ENCODE assay signal across 25 cellular contexts in the genomic region with DNA sequence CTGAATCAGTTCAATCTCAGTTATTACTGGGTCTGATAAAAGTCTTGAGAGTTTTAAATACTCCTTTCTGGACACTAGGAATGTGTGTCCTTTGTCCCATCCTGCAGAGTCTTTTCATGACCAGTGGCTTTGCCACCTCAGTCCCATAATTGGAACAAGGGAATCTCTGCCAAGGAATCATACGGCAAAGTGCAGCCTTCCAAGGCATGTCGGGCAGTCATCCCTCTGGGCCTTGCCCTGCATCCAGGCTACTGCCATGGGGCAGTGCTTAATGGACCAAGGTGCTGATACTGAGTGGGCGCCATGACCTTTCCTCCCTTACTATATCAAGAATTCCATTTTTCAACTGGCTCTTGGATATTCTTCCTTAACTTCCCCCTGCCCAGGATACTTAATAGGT.
"Had no signal": no experiment of that assay in that cellular context is flagged by ENCODE, and none has a peak within 500 bp of the region (broad histone marks: within the 10 kb centered on the region; RNA-seq: fewer than 3 reads in every experiment).

No MANE protein-coding gene starts in this region.

- H3K36me3 ChIP-seq: lower lobe of right lung, pancreas, prostate gland, right lobe of liver, tibial nerve, upper lobe of left lung, vagina had no signal

- ATAC-seq: lower lobe of right lung; natural killer cell; pancreas; right lobe of liver; stimulated activated memory B cell treated with anti-CD40 and anti-IgM and Interleukin-4, amounts not matched to agents 10 μg/mL and 1 μg/mL and 100 μg/mL, for 72 hours; stimulated activated naive CD8-positive, alpha-beta T cell treated with anti-CD3 and anti-CD28 coated beads, Interleukin-15, amount 100 ng/mL, for 72 hours had no signal

- H3K27ac ChIP-seq: hepatocyte, lower lobe of right lung, pancreas, prostate gland, right lobe of liver, tibial nerve, upper lobe of left lung, vagina had no signal

- H3K9me3 ChIP-seq: lower lobe of right lung, pancreas, prostate gland, right lobe of liver, tibial nerve, upper lobe of left lung, vagina had no signal

- H3K36me3 Mint-ChIP-seq: mesothelial cell of epicardium; naive B cell; natural killer cell; stimulated activated memory B cell treated with anti-CD40 and anti-IgM and Interleukin-4, amounts not matched to agents 10 μg/mL and 1 μg/mL and 100 μg/mL, for 72 hours had no signal

- H3K27ac Mint-ChIP-seq: mesothelial cell of epicardium; naive B cell; natural killer cell; stimulated activated memory B cell treated with anti-CD40 and anti-IgM and Interleukin-4, amounts not matched to agents 10 μg/mL and 1 μg/mL and 100 μg/mL, for 72 hours; stimulated activated naive CD8-positive, alpha-beta T cell treated with anti-CD3 and anti-CD28 coated beads, Interleukin-15, amount 100 ng/mL, for 72 hours had no signal

- H3K4me1 Mint-ChIP-seq: naive B cell; natural killer cell; stimulated activated memory B cell treated with anti-CD40 and anti-IgM and Interleukin-4, amounts not matched to agents 10 μg/mL and 1 μg/mL and 100 μg/mL, for 72 hours; stimulated activated naive CD8-positive, alpha-beta T cell treated with anti-CD3 and anti-CD28 coated beads, Interleukin-15, amount 100 ng/mL, for 72 hours had no signal

- H3K4me1 ChIP-seq: upper lobe of left lung, vagina had no signal

- DNase-seq: head of caudate nucleus; islet precursor cell; lower lobe of right lung; mammary epithelial cell; mesendoderm; naive B cell; natural killer cell; nucleus accumbens; pancreas; right lobe of liver; stimulated activated CD4-positive, alpha-beta T cell treated with anti-CD3 and anti-CD28 coated beads, Interleukin-1b, Interleukin-23, amount 100 ng/mL, for 48 hours; stimulated activated CD4-positive, alpha-beta T cell treated with anti-CD3 and anti-CD28 coated beads, Interleukin-2, amount 100 ng/mL, for 48 hours; stimulated activated CD4-positive, alpha-beta T cell treated with anti-CD3 and anti-CD28 coated beads, Interleukin-4, amount 100 ng/mL, for 4 hours; stimulated activated CD8-positive, alpha-beta memory T cell treated with anti-CD3 and anti-CD28 coated beads, Interleukin-4, amount 100 ng/mL, for 48 hours; stimulated activated naive CD4-positive, alpha-beta T cell treated with Interleukin-2 at 50 U/mL for 16 hours; stimulated activated naive CD8-positive, alpha-beta T cell treated with anti-CD3 and anti-CD28 coated beads, Interleukin-15, amount 100 ng/mL, for 72 hours; substantia nigra; upper lobe of left lung had no signal

- H3K4me3 ChIP-seq: hepatocyte, lower lobe of right lung, pancreas, prostate gland, right lobe of liver, smooth muscle cell, tibial nerve, upper lobe of left lung, vagina had no signal

- H3K27me3 Mint-ChIP-seq: stimulated activated memory B cell treated with anti-CD40 and anti-IgM and Interleukin-4, amounts not matched to agents 10 μg/mL and 1 μg/mL and 100 μg/mL, for 72 hours; stimulated activated naive CD8-positive, alpha-beta T cell treated with anti-CD3 and anti-CD28 coated beads, Interleukin-15, amount 100 ng/mL, for 72 hours had no signal

- H3K4me3 Mint-ChIP-seq: mesothelial cell of epicardium; naive B cell; natural killer cell; stimulated activated memory B cell treated with anti-CD40 and anti-IgM and Interleukin-4, amounts not matched to agents 10 μg/mL and 1 μg/mL and 100 μg/mL, for 72 hours; stimulated activated naive CD8-positive, alpha-beta T cell treated with anti-CD3 and anti-CD28 coated beads, Interleukin-15, amount 100 ng/mL, for 72 hours had no signal

- H3K9me3 Mint-ChIP-seq: mesothelial cell of epicardium; naive B cell; natural killer cell; stimulated activated memory B cell treated with anti-CD40 and anti-IgM and Interleukin-4, amounts not matched to agents 10 μg/mL and 1 μg/mL and 100 μg/mL, for 72 hours; stimulated activated naive CD8-positive, alpha-beta T cell treated with anti-CD3 and anti-CD28 coated beads, Interleukin-15, amount 100 ng/mL, for 72 hours had no signal

- H3K27me3 ChIP-seq: hepatocyte, pancreas, right lobe of liver, tibial nerve, upper lobe of left lung, vagina had no signal
